In genomic region chr1:77794550-77794949, GRCh38 we compare ENCODE assay signal across 32 cellular contexts.
"Had no signal": no experiment of that assay in that cellular context is flagged by ENCODE, and none has a peak within 500 bp of the region (broad histone marks: within the 10 kb centered on the region; RNA-seq: fewer than 3 reads in every experiment).

No MANE protein-coding gene starts in this region.

- H3K27me3 Mint-ChIP-seq: activated CD4-positive, alpha-beta T cell treated with anti-CD3 and anti-CD28 coated beads, Interleukin-2, amount 10 ng/mL, durations not matched to agents 7 days and 5 days; activated naive CD4-positive, alpha-beta T cell treated with anti-CD3 and anti-CD28 coated beads, Interleukin-2, amount 50 U/mL, for 24 hours; activated naive CD8-positive, alpha-beta T cell treated with anti-CD3 and anti-CD28 coated beads, Interleukin-2, amount 10 ng/mL, durations not matched to agents 7 days and 5 days; activated T-cell treated with anti-CD3 and anti-CD28 coated beads, Interleukin-2, amount 50 U/mL, for 24 hours; central memory CD8-positive, alpha-beta T cell; T-cell had no signal

- H3K4me3 ChIP-seq: ascending aorta, cardiac muscle cell, K562, SJSA1 had no signal

- ATAC-seq: activated CD8-positive, alpha-beta T cell treated with anti-CD3 and anti-CD28 coated beads, Interleukin-2, amount 10 ng/mL, durations not matched to agents 7 days and 5 days; K562; Panc1; T-cell had no signal

- H3K36me3 ChIP-seq: cardiac muscle cell had no signal

- H3K27ac Mint-ChIP-seq: activated CD4-positive, alpha-beta T cell treated with anti-CD3 and anti-CD28 coated beads, Interleukin-2, amount 10 ng/mL, durations not matched to agents 7 days and 5 days; activated CD8-positive, alpha-beta T cell treated with anti-CD3 and anti-CD28 coated beads, Interleukin-2, amount 10 ng/mL, durations not matched to agents 7 days and 5 days; activated naive CD4-positive, alpha-beta T cell treated with anti-CD3 and anti-CD28 coated beads, Interleukin-2, amount 50 U/mL, for 24 hours; activated naive CD8-positive, alpha-beta T cell treated with anti-CD3 and anti-CD28 coated beads, Interleukin-2, amount 10 ng/mL, durations not matched to agents 7 days and 5 days; activated T-cell treated with anti-CD3 and anti-CD28 coated beads, Interleukin-2, amount 50 U/mL, for 24 hours; activated T-helper 2 cell treated with anti-CD3 and anti-CD28 coated beads, Interferon-gamma antibody, Interleukin-2, Interleukin-4, amounts not matched to agents 10 μg/mL and 5 μg/mL and 100 μg/mL, durations not matched to agents 14 hours and 24 hours and 36 hours; T-cell had no signal

- FAIRE-seq: K562 had no signal

- H3K9ac ChIP-seq: SK-N-SH had no signal

- H3K4me3 Mint-ChIP-seq: activated CD4-positive, alpha-beta T cell treated with anti-CD3 and anti-CD28 coated beads, Interleukin-2, amount 10 ng/mL, durations not matched to agents 7 days and 5 days; activated CD8-positive, alpha-beta T cell treated with anti-CD3 and anti-CD28 coated beads, Interleukin-2, amount 10 ng/mL, durations not matched to agents 7 days and 5 days; activated naive CD4-positive, alpha-beta T cell treated with anti-CD3 and anti-CD28 coated beads, Interleukin-2, amount 50 U/mL, for 24 hours; activated naive CD8-positive, alpha-beta T cell treated with anti-CD3 and anti-CD28 coated beads, Interleukin-2, amount 10 ng/mL, durations not matched to agents 7 days and 5 days; activated T-cell treated with anti-CD3 and anti-CD28 coated beads, Interleukin-2, amount 50 U/mL, for 24 hours; central memory CD8-positive, alpha-beta T cell; T-cell had no signal

- H3K4me2 ChIP-seq: SK-N-SH had no signal

- H3K9me3 Mint-ChIP-seq: activated CD4-positive, alpha-beta T cell treated with anti-CD3 and anti-CD28 coated beads, Interleukin-2, amount 10 ng/mL, durations not matched to agents 7 days and 5 days; activated naive CD4-positive, alpha-beta T cell treated with anti-CD3 and anti-CD28 coated beads, Interleukin-2, amount 50 U/mL, for 24 hours; activated naive CD8-positive, alpha-beta T cell treated with anti-CD3 and anti-CD28 coated beads, Interleukin-2, amount 10 ng/mL, durations not matched to agents 7 days and 5 days; activated T-cell treated with anti-CD3 and anti-CD28 coated beads, Interleukin-2, amount 50 U/mL, for 24 hours; activated T-helper 2 cell treated with anti-CD3 and anti-CD28 coated beads, Interferon-gamma antibody, Interleukin-2, Interleukin-4, amounts not matched to agents 10 μg/mL and 5 μg/mL and 100 μg/mL, durations not matched to agents 14 hours and 24 hours and 36 hours; central memory CD8-positive, alpha-beta T cell; T-cell had no signal

- H3K27me3 ChIP-seq: ascending aorta, cardiac muscle cell, SJSA1 had no signal

- H3K4me1 ChIP-seq: ascending aorta, SJSA1 had no signal

- H3K9me3 ChIP-seq: ascending aorta, SJSA1, SK-N-SH had no signal

- DNase-seq: activated CD4-positive, alpha-beta T cell treated with anti-CD3 and anti-CD28 coated beads for 1 hour; activated CD4-positive, alpha-beta T cell treated with anti-CD3 and anti-CD28 coated beads, Interleukin-2, amount 10 ng/mL, durations not matched to agents 7 days and 5 days; activated CD4-positive, alpha-beta T cell treated with anti-CD3 and anti-CD28 coated beads, Interleukin-2, amount 50 U/mL, for 48 hours; activated CD4-positive, CD25-positive, alpha-beta regulatory T cell; activated CD8-positive, alpha-beta T cell treated with anti-CD3 and anti-CD28 coated beads, Interleukin-2, amount 10 ng/mL, durations not matched to agents 7 days and 5 days; activated gamma-delta T cell; activated naive CD4-positive, alpha-beta T cell treated with Interleukin-2 at 50 U/mL for 16 hours; activated naive CD8-positive, alpha-beta T cell treated with anti-CD3 and anti-CD28 coated beads, Interleukin-2, amount 10 ng/mL, durations not matched to agents 7 days and 5 days; activated T-cell treated with anti-CD3 and anti-CD28 coated beads, Interleukin-2, amount 50 U/mL, for 24 hours; amygdala; IMR-90; NCI-H1092 treated with DMSO at 0.1 percent for 48 hours; NCI-H1417; NCI-H187 treated with DMSO at 0.1 percent for 48 hours; NCI-H2081; NCI-H345; NCI-H526; NCI-H748 treated with DMSO at 0.1 percent for 48 hours; SHP77; SK-N-SH; T-cell; T-helper 2 cell; T-helper 9 cell had no signal

- H3K27ac ChIP-seq: ascending aorta, cardiac muscle cell, SJSA1, VCaP had no signal
